19 cellular contexts compared by ENCODE assay signal in the genomic region with DNA sequence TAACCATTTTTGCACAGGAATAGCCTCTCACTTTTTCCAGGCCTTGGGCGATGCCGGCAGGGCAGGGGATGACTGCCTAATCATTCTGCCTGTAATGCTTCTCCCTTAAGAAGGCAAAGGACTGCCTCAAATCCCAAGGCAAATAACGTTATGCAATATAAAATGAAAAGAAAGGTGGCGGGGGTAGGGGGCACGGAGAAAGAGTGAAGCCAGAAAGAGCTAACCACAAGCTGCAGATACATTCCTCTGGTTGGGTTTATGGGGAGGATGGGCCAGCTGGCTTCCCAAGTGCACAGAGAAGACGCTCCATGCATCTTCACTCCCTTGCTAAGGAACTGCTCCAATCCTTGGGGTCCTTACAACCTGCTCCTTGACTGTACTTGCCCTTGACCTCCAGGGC.
A peak's percentile ranks its signal among the peaks of the same experiment; 100 is the strongest.
DNase-seq lines count a peak whose midpoint lies in the region; ATAC-seq, FAIRE-seq and TF ChIP-seq lines count a peak whose summit lies in the region.
"Had no signal": no experiment of that assay in that cellular context is flagged by ENCODE, and none has a peak within 500 bp of the region (broad histone marks: within the 10 kb centered on the region; RNA-seq: fewer than 3 reads in every experiment).

No MANE protein-coding gene starts in this region.

- H3K9me3 ChIP-seq in T-helper 17 cell (ENCODE audit: control insufficient read depth, low read length, poor library complexity, severe bottlenecking): no peaks in the 10 kb centered on the region
- H3K9me3 ChIP-seq: A549, MG63, pancreas, SJCRH30 had no signal

- peaks cover 15% of the 10 kb centered on the region for H3K36me3 Mint-ChIP-seq in activated naive CD8-positive, alpha-beta T cell
- peaks cover 35% of the 10 kb centered on the region for H3K36me3 Mint-ChIP-seq in activated naive CD8-positive, alpha-beta T cell treated with anti-CD3 and anti-CD28 coated beads for 36 hours
- H3K36me3 Mint-ChIP-seq in T-helper 17 cell (ENCODE audit: low read depth): peaks cover 4% of the 10 kb centered on the region
- H3K36me3 Mint-ChIP-seq in memory B cell: peaks cover 25% of the 10 kb centered on the region
- peaks cover 62% of the 10 kb centered on the region for H3K36me3 Mint-ChIP-seq in stimulated activated memory B cell treated with anti-CD40 and anti-IgM and Interleukin-4, amounts not matched to agents 10 μg/mL and 1 μg/mL and 100 μg/mL, for 72 hours
- H3K36me3 Mint-ChIP-seq in activated T-helper 2 cell treated with anti-CD3 and anti-CD28 coated beads, Interferon-gamma antibody, Interleukin-2, Interleukin-4, amounts not matched to agents 10 μg/mL and 5 μg/mL and 100 μg/mL, durations not matched to agents 14 hours and 24 hours and 36 hours (ENCODE audit: low read depth): peaks cover 23% of the 10 kb centered on the region
- no peaks in the 10 kb centered on the region for H3K36me3 Mint-ChIP-seq in progenitor cell of endocrine pancreas (ENCODE audit: insufficient read depth)

- DNase-seq in activated naive CD8-positive, alpha-beta T cell treated with anti-CD3 and anti-CD28 coated beads for 36 hours: no peak
- DNase-seq in T-helper 17 cell (no peak), memory B cell (ENCODE audit: low spot score in 2 of 2) (no peak), D721Med (ENCODE audit: insufficient read length, low spot score) (no peak), progenitor cell of endocrine pancreas (ENCODE audit: low spot score, unreplicated experiment) (no peak)
- no peak for DNase-seq in activated T-helper 2 cell treated with anti-CD3 and anti-CD28 coated beads, Interferon-gamma antibody, Interleukin-2, Interleukin-4, amounts not matched to agents 10 μg/mL and 5 μg/mL and 100 μg/mL, durations not matched to agents 14 hours and 24 hours and 36 hours (ENCODE audit: low spot score)
- DNase-seq: cerebellar nuclear complex, endodermal cell, MG63, NCI-H774, OCI-M1, SJCRH30 had no signal

- H3K27me3 Mint-ChIP-seq in activated naive CD8-positive, alpha-beta T cell: no peaks in the 10 kb centered on the region
- H3K27me3 Mint-ChIP-seq in activated naive CD8-positive, alpha-beta T cell treated with anti-CD3 and anti-CD28 coated beads for 36 hours: no peaks in the 10 kb centered on the region
- H3K27me3 Mint-ChIP-seq in T-helper 17 cell: no peaks in the 10 kb centered on the region
- H3K27me3 Mint-ChIP-seq in memory B cell: no peaks in the 10 kb centered on the region
- no peaks in the 10 kb centered on the region for H3K27me3 Mint-ChIP-seq in stimulated activated memory B cell treated with anti-CD40 and anti-IgM and Interleukin-4, amounts not matched to agents 10 μg/mL and 1 μg/mL and 100 μg/mL, for 72 hours
- H3K27me3 Mint-ChIP-seq in activated T-helper 2 cell treated with anti-CD3 and anti-CD28 coated beads, Interferon-gamma antibody, Interleukin-2, Interleukin-4, amounts not matched to agents 10 μg/mL and 5 μg/mL and 100 μg/mL, durations not matched to agents 14 hours and 24 hours and 36 hours (ENCODE audit: low read depth): no peaks in the 10 kb centered on the region
- peaks cover 9% of the 10 kb centered on the region for H3K27me3 Mint-ChIP-seq in progenitor cell of endocrine pancreas

- no peak for TF ChIP-seq CTCF in D721Med (IDR thresholded peaks at IDR 0.05; ENCODE audit: insufficient read depth, missing control alignments)
- TF ChIP-seq CTCF in progenitor cell of endocrine pancreas (IDR thresholded peaks at IDR 0.05; ENCODE audit: unreplicated experiment): no peak

- ATAC-seq in T-helper 17 cell: no peak
- ATAC-seq in memory B cell (ENCODE audit: low read depth): no peak
- ATAC-seq in stimulated activated memory B cell treated with anti-CD40 and anti-IgM and Interleukin-4, amounts not matched to agents 10 μg/mL and 1 μg/mL and 100 μg/mL, for 72 hours: no peak
- ATAC-seq: A549; activated CD4-positive, CD25-positive, alpha-beta regulatory T cell treated with anti-CD3 and anti-CD28 coated beads, Interleukin-2, amount 50 U/mL, for 24 hours had no signal

- H3K4me1 Mint-ChIP-seq in activated naive CD8-positive, alpha-beta T cell (ENCODE audit: low read depth): peaks cover 10% of the 10 kb centered on the region
- peaks cover 14% of the 10 kb centered on the region for H3K4me1 Mint-ChIP-seq in activated naive CD8-positive, alpha-beta T cell treated with anti-CD3 and anti-CD28 coated beads for 36 hours
- H3K4me1 Mint-ChIP-seq in T-helper 17 cell (peaks cover 10% of the 10 kb centered on the region), memory B cell (peaks cover 21% of the 10 kb centered on the region), progenitor cell of endocrine pancreas (ENCODE audit: low read depth) (no peaks in the 10 kb centered on the region)
- peaks cover 24% of the 10 kb centered on the region for H3K4me1 Mint-ChIP-seq in stimulated activated memory B cell treated with anti-CD40 and anti-IgM and Interleukin-4, amounts not matched to agents 10 μg/mL and 1 μg/mL and 100 μg/mL, for 72 hours
- H3K4me1 Mint-ChIP-seq in activated T-helper 2 cell treated with anti-CD3 and anti-CD28 coated beads, Interferon-gamma antibody, Interleukin-2, Interleukin-4, amounts not matched to agents 10 μg/mL and 5 μg/mL and 100 μg/mL, durations not matched to agents 14 hours and 24 hours and 36 hours (ENCODE audit: low read depth): no peaks in the 10 kb centered on the region

- intact Hi-C loops in activated T-helper 2 cell treated with anti-CD3 and anti-CD28 coated beads, Interferon-gamma antibody, Interleukin-2, Interleukin-4, amounts not matched to agents 10 μg/mL and 5 μg/mL and 100 μg/mL, durations not matched to agents 14 hours and 24 hours and 36 hours (cut with micrococcal nuclease): no loop called here

- H3K9me3 Mint-ChIP-seq in activated naive CD8-positive, alpha-beta T cell (ENCODE audit: low read depth): no peaks in the 10 kb centered on the region
- no peaks in the 10 kb centered on the region for H3K9me3 Mint-ChIP-seq in activated naive CD8-positive, alpha-beta T cell treated with anti-CD3 and anti-CD28 coated beads for 36 hours
- H3K9me3 Mint-ChIP-seq in memory B cell (no peaks in the 10 kb centered on the region), progenitor cell of endocrine pancreas (ENCODE audit: low read depth) (no peaks in the 10 kb centered on the region)
- H3K9me3 Mint-ChIP-seq in stimulated activated memory B cell treated with anti-CD40 and anti-IgM and Interleukin-4, amounts not matched to agents 10 μg/mL and 1 μg/mL and 100 μg/mL, for 72 hours: no peaks in the 10 kb centered on the region
- no peaks in the 10 kb centered on the region for H3K9me3 Mint-ChIP-seq in activated T-helper 2 cell treated with anti-CD3 and anti-CD28 coated beads, Interferon-gamma antibody, Interleukin-2, Interleukin-4, amounts not matched to agents 10 μg/mL and 5 μg/mL and 100 μg/mL, durations not matched to agents 14 hours and 24 hours and 36 hours
- H3K9me3 Mint-ChIP-seq: endodermal cell had no signal

- no peak overlapping the region for H3K4me3 Mint-ChIP-seq in activated naive CD8-positive, alpha-beta T cell
- no peak overlapping the region for H3K4me3 Mint-ChIP-seq in activated naive CD8-positive, alpha-beta T cell treated with anti-CD3 and anti-CD28 coated beads for 36 hours
- H3K4me3 Mint-ChIP-seq in T-helper 17 cell: no peak overlapping the region
- no peak overlapping the region for H3K4me3 Mint-ChIP-seq in memory B cell
- peak overlapping the region; percentile 61 for H3K4me3 Mint-ChIP-seq in stimulated activated memory B cell treated with anti-CD40 and anti-IgM and Interleukin-4, amounts not matched to agents 10 μg/mL and 1 μg/mL and 100 μg/mL, for 72 hours
- H3K4me3 Mint-ChIP-seq in activated T-helper 2 cell treated with anti-CD3 and anti-CD28 coated beads, Interferon-gamma antibody, Interleukin-2, Interleukin-4, amounts not matched to agents 10 μg/mL and 5 μg/mL and 100 μg/mL, durations not matched to agents 14 hours and 24 hours and 36 hours (ENCODE audit: low read depth): no peak overlapping the region
- H3K4me3 Mint-ChIP-seq in progenitor cell of endocrine pancreas (ENCODE audit: low read depth): no peak overlapping the region
- H3K4me3 Mint-ChIP-seq: CD14-positive monocyte, endodermal cell had no signal

- FAIRE-seq in D721Med (lab: Jason Lieb, UNC): no peak
- FAIRE-seq: GM12891, pancreas had no signal

- peak overlapping the region; percentile 41 for H3K27ac Mint-ChIP-seq in activated naive CD8-positive, alpha-beta T cell
- no peak overlapping the region for H3K27ac Mint-ChIP-seq in activated naive CD8-positive, alpha-beta T cell treated with anti-CD3 and anti-CD28 coated beads for 36 hours
- H3K27ac Mint-ChIP-seq in T-helper 17 cell (peak overlapping the region; percentile 45), memory B cell (peak overlapping the region; percentile 88), progenitor cell of endocrine pancreas (no peak overlapping the region)
- peak overlapping the region; percentile 89 for H3K27ac Mint-ChIP-seq in stimulated activated memory B cell treated with anti-CD40 and anti-IgM and Interleukin-4, amounts not matched to agents 10 μg/mL and 1 μg/mL and 100 μg/mL, for 72 hours
- no peak overlapping the region for H3K27ac Mint-ChIP-seq in activated T-helper 2 cell treated with anti-CD3 and anti-CD28 coated beads, Interferon-gamma antibody, Interleukin-2, Interleukin-4, amounts not matched to agents 10 μg/mL and 5 μg/mL and 100 μg/mL, durations not matched to agents 14 hours and 24 hours and 36 hours

Comparison
In these comparisons a context has a peak if more than half of its experiments do, and no peak if none do; other contexts are left out.
1. H3K27ac Mint-ChIP-seq: peak in activated naive CD8-positive, alpha-beta T cell (single experiment), T-helper 17 cell (single experiment), memory B cell (single experiment) and stimulated activated memory B cell treated with anti-CD40 and anti-IgM and Interleukin-4, amounts not matched to agents 10 μg/mL and 1 μg/mL and 100 μg/mL, for 72 hours (single experiment); none in activated naive CD8-positive, alpha-beta T cell treated with anti-CD3 and anti-CD28 coated beads for 36 hours (single experiment), activated T-helper 2 cell treated with anti-CD3 and anti-CD28 coated beads, Interferon-gamma antibody, Interleukin-2, Interleukin-4, amounts not matched to agents 10 μg/mL and 5 μg/mL and 100 μg/mL, durations not matched to agents 14 hours and 24 hours and 36 hours (single experiment) and progenitor cell of endocrine pancreas (single experiment).